ENCODE assay signal across 11 cellular contexts in the genomic region with DNA sequence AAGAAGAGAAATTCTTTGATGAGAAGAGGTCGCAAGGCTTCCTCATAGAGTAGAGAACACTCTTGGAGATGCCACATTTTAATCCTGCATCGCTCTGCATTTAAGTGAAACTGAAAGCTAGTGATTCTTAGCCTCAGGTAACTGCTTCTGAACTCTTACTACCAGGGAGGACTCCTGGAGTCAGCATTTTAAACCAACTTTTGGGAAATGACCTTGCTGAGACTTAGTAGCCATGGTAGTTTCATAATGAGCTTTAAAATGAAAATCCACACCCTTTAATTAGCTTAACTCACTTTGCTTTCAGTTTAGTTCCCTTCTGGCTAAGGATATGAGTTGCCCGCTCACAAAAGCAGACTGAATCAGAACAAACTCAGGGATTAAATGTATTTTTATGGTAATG.
DNase-seq lines count a peak whose midpoint lies in the region; ATAC-seq and TF ChIP-seq lines count a peak whose summit lies in the region.
"Had no signal": no experiment of that assay in that cellular context is flagged by ENCODE, and none has a peak within 500 bp of the region (broad histone marks: within the 10 kb centered on the region; RNA-seq: fewer than 3 reads in every experiment).

No MANE protein-coding gene starts in this region.

- peak overlapping the region; percentile 78 for H3K27ac Mint-ChIP-seq in activated naive CD4-positive, alpha-beta T cell treated with anti-CD3 and anti-CD28 coated beads, Interleukin-2, amount 10 ng/mL, durations not matched to agents 7 days and 5 days

- no peak overlapping the region for H3K4me3 ChIP-seq in transverse colon
- H3K4me3 ChIP-seq: ascending aorta, lung had no signal

- CTCF ChIA-PET in activated naive CD4-positive, alpha-beta T cell treated with anti-CD3 and anti-CD28 coated beads, Interleukin-2, amount 10 ng/mL, durations not matched to agents 7 days and 5 days (lab: Charles Lee): interaction anchor here (0.6 to 1.1 kb wide), 2 partner anchors 80 to 165 kb away, joined by 3 read pairs; a partner anchor contains a TSS

- 42 to 63% methylated on average over 3 of the region's 3 CpGs for WGBS in transverse colon (ENCODE audit: low coverage in 1 of 2), 2 donors

- ATAC-seq in esophagus mucosa: peak; percentile 77

- peaks cover 0 to 12% (median 9%) of the 10 kb centered on the region in 4 donors for H3K4me1 ChIP-seq in transverse colon

- no peaks in the 10 kb centered on the region for H3K27me3 ChIP-seq in transverse colon
- H3K27me3 ChIP-seq: ascending aorta had no signal

- no peak for TF ChIP-seq EP300 in transverse colon (IDR thresholded peaks at IDR 0.05; ENCODE audit: low read depth)

- peak overlapping the region in 3 of 4 donors; percentile 19 to 49 (median 24) for H3K27ac ChIP-seq in transverse colon
- H3K27ac ChIP-seq: ascending aorta had no signal

- H3K27me3 Mint-ChIP-seq in activated naive CD4-positive, alpha-beta T cell treated with anti-CD3 and anti-CD28 coated beads, Interleukin-2, amount 10 ng/mL, durations not matched to agents 7 days and 5 days: no peaks in the 10 kb centered on the region

- intact Hi-C loops in transverse colon (cut with DNase I; ENCODE audit: low total_unique reads): no loop called here

- TF ChIP-seq POLR2A in transverse colon (IDR thresholded peaks at IDR 0.05): no peak

- H3K4me3 Mint-ChIP-seq in activated naive CD4-positive, alpha-beta T cell treated with anti-CD3 and anti-CD28 coated beads, Interleukin-2, amount 10 ng/mL, durations not matched to agents 7 days and 5 days: peak overlapping the region; percentile 55

- H3K36me3 ChIP-seq in transverse colon: no peaks in the 10 kb centered on the region
- H3K36me3 ChIP-seq: ascending aorta had no signal

- no peak for DNase-seq in activated naive CD4-positive, alpha-beta T cell treated with anti-CD3 and anti-CD28 coated beads, Interleukin-2, amount 10 ng/mL, durations not matched to agents 7 days and 5 days
- no peak for DNase-seq in activated naive CD4-positive, alpha-beta T cell treated with anti-CD3 and anti-CD28 coated beads, Interleukin-2, amount 50 U/mL, for 16 hours
- DNase-seq in RPMI7951 (ENCODE audit: low read depth): peak; percentile 16
- no peak for DNase-seq in transverse colon
- no peak for DNase-seq in NCI-H146 treated with DMSO at 0.1 percent for 48 hours (lab: John Stamatoyannopoulos, UW; ENCODE audit: unreplicated experiment)
- no peak for DNase-seq in stimulated activated CD4-positive, alpha-beta T cell treated with anti-CD3 and anti-CD28 coated beads, Interleukin-15, amount 100 ng/mL, for 24 hours
- no peak for DNase-seq in SIG-M5 (lab: John Stamatoyannopoulos, UW)
- DNase-seq: stimulated activated naive CD4-positive, alpha-beta T cell had no signal

- peaks cover 39% of the 10 kb centered on the region for H3K4me1 Mint-ChIP-seq in activated naive CD4-positive, alpha-beta T cell treated with anti-CD3 and anti-CD28 coated beads, Interleukin-2, amount 10 ng/mL, durations not matched to agents 7 days and 5 days

- no peaks in the 10 kb centered on the region for H3K9me3 ChIP-seq in transverse colon
- H3K9me3 ChIP-seq: ascending aorta had no signal

- no peak for TF ChIP-seq CTCF in transverse colon (IDR thresholded peaks at IDR 0.05)

- H3K36me3 Mint-ChIP-seq in activated naive CD4-positive, alpha-beta T cell treated with anti-CD3 and anti-CD28 coated beads, Interleukin-2, amount 10 ng/mL, durations not matched to agents 7 days and 5 days: peaks cover 25% of the 10 kb centered on the region

- in situ Hi-C loops in transverse colon (cut with MboI; ENCODE audit: low pct_ligation_motif_present in 1 of 4, low pct_unique_long_range_greater_than_20kb in 1 of 4, low sequenced_read_pairs in 3 of 4): no loop called here

- H3K9me3 Mint-ChIP-seq in activated naive CD4-positive, alpha-beta T cell treated with anti-CD3 and anti-CD28 coated beads, Interleukin-2, amount 10 ng/mL, durations not matched to agents 7 days and 5 days: no peaks in the 10 kb centered on the region
